ENCODE assay signal across 2 cellular contexts in genomic region chr12:57497223-57498142, GRCh38.
TF ChIP-seq lines count a peak whose summit lies in the region.

No MANE protein-coding gene starts in this region.

TF ChIP-seq in IMR-90, 13 proteins besides CTCF, POLR2A, EP300 and RAD21:
- no peak for TF ChIP-seq BHLHE40 (IDR thresholded peaks at IDR 0.05; ENCODE audit: low read depth, low read length)
- no peak for TF ChIP-seq MAFK (IDR thresholded peaks at IDR 0.05; ENCODE audit: low read depth, low read length)
- TF ChIP-seq RCOR1 (IDR thresholded peaks at IDR 0.05; ENCODE audit: insufficient replicate concordance, low read length) = no peak
- no peak for TF ChIP-seq SMC3 (IDR thresholded peaks at IDR 0.05; ENCODE audit: low read depth, low read length)
- no peak for TF ChIP-seq MXI1 (IDR thresholded peaks at IDR 0.05; ENCODE audit: borderline replicate concordance, low read depth, low read length)
- TF ChIP-seq NFE2L2 (IDR thresholded peaks at IDR 0.05; ENCODE audit: low read depth, low read length) = no peak
- TF ChIP-seq FOS (IDR thresholded peaks at IDR 0.05; ENCODE audit: low read depth, low read length) = no peak
- TF ChIP-seq CEBPB (IDR thresholded peaks at IDR 0.05; ENCODE audit: low read depth, low read length) = no peak
- TF ChIP-seq CHD1 (IDR thresholded peaks at IDR 0.05; ENCODE audit: low read depth, low read length) = no peak

TF ChIP-seq in endothelial cell of umbilical vein, 7 proteins besides CTCF, POLR2A, EP300 and RAD21:
- TF ChIP-seq JUN (IDR thresholded peaks at IDR 0.05; ENCODE audit: borderline replicate concordance, insufficient read depth, insufficient read length, low read depth) (no peak), FOS (IDR thresholded peaks at IDR 0.05; ENCODE audit: borderline replicate concordance, insufficient read depth, low read length) (no peak), MAX (IDR thresholded peaks at IDR 0.05; ENCODE audit: insufficient read depth, insufficient read length) (no peak), GATA2 (IDR thresholded peaks at IDR 0.05; ENCODE audit: insufficient read depth, insufficient read length, low read depth, low read length) (no peak), EZH2 (IDR thresholded peaks at IDR 0.05; ENCODE audit: borderline replicate concordance, low read depth, low read length, severe bottlenecking) (no peak)
TF ChIP-seq in endothelial cell of umbilical vein: peak in this region for 0.
